Comparison of ENCODE assay signal across 13 cellular contexts in genomic region chr7:65840446-65840845, GRCh38. TPM values are rescaled to one million over a fixed set of nuclear protein-coding genes. Genes with fewer than 3 reads are reported as not detected.
DNase-seq lines count a peak whose midpoint lies in the region; FAIRE-seq and TF ChIP-seq lines count a peak whose summit lies in the region.
"Had no signal": no experiment of that assay in that cellular context is flagged by ENCODE, and none has a peak within 500 bp of the region (broad histone marks: within the 10 kb centered on the region; RNA-seq: fewer than 3 reads in every experiment).

No MANE protein-coding gene starts in this region.

- H2AFZ ChIP-seq in smooth muscle cell (ENCODE audit: low read depth): no peak overlapping the region

- H3K9me3 ChIP-seq in smooth muscle cell (replicated peaks; ENCODE audit: low read depth): no peaks in the 10 kb centered on the region
- H3K9me3 ChIP-seq: tibial nerve had no signal

- no peaks in the 10 kb centered on the region for H3K79me2 ChIP-seq in smooth muscle cell (ENCODE audit: low read depth)

- no peak overlapping the region for H3K4me3 Mint-ChIP-seq in T-helper 1 cell treated with Interleukin-12 subunit alpha and Interleukin-12 subunit beta and Interleukin-4 antibody, amounts not matched to agents 30 μg/mL and 1 μg/mL, for 36 hours
- H3K4me3 Mint-ChIP-seq: activated CD4-positive, alpha-beta T cell treated with anti-CD3 and anti-CD28 coated beads, Interleukin-2, amount 10 ng/mL, durations not matched to agents 7 days and 5 days; brain had no signal

- no peak overlapping the region for H3K27ac ChIP-seq in smooth muscle cell (ENCODE audit: low read depth)
- H3K27ac ChIP-seq: tibial nerve had no signal

- peak overlapping the region; percentile 35 for H3K27ac Mint-ChIP-seq in T-helper 1 cell treated with Interleukin-12 subunit alpha and Interleukin-12 subunit beta and Interleukin-4 antibody, amounts not matched to agents 30 μg/mL and 1 μg/mL, for 36 hours

- no peak for FAIRE-seq in GM19239 (lab: Jason Lieb, UNC)

- no peaks in the 10 kb centered on the region for H3K4me1 ChIP-seq in smooth muscle cell (ENCODE audit: low read depth)
- H3K4me1 ChIP-seq: tibial nerve had no signal

- H3F3A ChIP-seq in smooth muscle cell (ENCODE audit: low read depth): no peaks in the 10 kb centered on the region

- no peak overlapping the region for H3K4me2 ChIP-seq in smooth muscle cell

- no peaks in the 10 kb centered on the region for H3K9me3 Mint-ChIP-seq in T-helper 1 cell treated with Interleukin-12 subunit alpha and Interleukin-12 subunit beta and Interleukin-4 antibody, amounts not matched to agents 30 μg/mL and 1 μg/mL, for 36 hours
- H3K9me3 Mint-ChIP-seq: activated CD4-positive, alpha-beta T cell treated with anti-CD3 and anti-CD28 coated beads, Interleukin-2, amount 10 ng/mL, durations not matched to agents 7 days and 5 days had no signal

- no peaks in the 10 kb centered on the region for H4K20me1 ChIP-seq in smooth muscle cell (ENCODE audit: low read depth)

- no peak for DNase-seq in T-helper 1 cell
- DNase-seq in NCI-H1092 (lab: John Stamatoyannopoulos, UW): peak; percentile 7
- peak; percentile 64 for DNase-seq in epithelial cell of esophagus (ENCODE audit: low read depth)
- DNase-seq in smooth muscle cell (lab: John Stamatoyannopoulos, UW; ENCODE audit: unreplicated experiment): no peak
- no peak for DNase-seq in GM19239 (ENCODE audit: insufficient read length, low spot score)
- no peak for DNase-seq in NCI-H748 (lab: John Stamatoyannopoulos, UW; ENCODE audit: unreplicated experiment)
- no peak for DNase-seq in GOT3 (lab: John Stamatoyannopoulos, UW)
- DNase-seq: ACHN; activated CD4-positive, alpha-beta T cell treated with anti-CD3 and anti-CD28 coated beads, Interleukin-2, amount 10 ng/mL, durations not matched to agents 7 days and 5 days; RPMI8226 had no signal

- no peaks in the 10 kb centered on the region for H3K27me3 Mint-ChIP-seq in T-helper 1 cell treated with Interleukin-12 subunit alpha and Interleukin-12 subunit beta and Interleukin-4 antibody, amounts not matched to agents 30 μg/mL and 1 μg/mL, for 36 hours (ENCODE audit: low read depth)
- H3K27me3 Mint-ChIP-seq: activated CD4-positive, alpha-beta T cell treated with anti-CD3 and anti-CD28 coated beads, Interleukin-2, amount 10 ng/mL, durations not matched to agents 7 days and 5 days; brain had no signal

- H3K36me3 ChIP-seq in smooth muscle cell (ENCODE audit: low read depth): no peaks in the 10 kb centered on the region

- peak; percentile 58 for TF ChIP-seq CTCF in epithelial cell of esophagus (IDR thresholded peaks at IDR 0.05; ENCODE audit: insufficient read depth, low read depth, low read length, missing control alignments)
- peak; percentile 24 for TF ChIP-seq CTCF in smooth muscle cell (IDR thresholded peaks at IDR 0.05; ENCODE audit: borderline replicate concordance, insufficient read depth, poor library complexity, severe bottlenecking)

- H3K27me3 ChIP-seq in smooth muscle cell (ENCODE audit: low read depth): no peaks in the 10 kb centered on the region
- H3K27me3 ChIP-seq: tibial nerve had no signal

- no peak overlapping the region for H3K9ac ChIP-seq in smooth muscle cell (ENCODE audit: low read depth)

- 60% methylated on average over 4 of the region's 4 CpGs for WGBS in smooth muscle cell (ENCODE audit: low lambda C conversion rate)

- H3K4me3 ChIP-seq in epithelial cell of esophagus (ENCODE audit: low read length) (no peak overlapping the region), smooth muscle cell (no peak overlapping the region)
- H3K4me3 ChIP-seq: tibial nerve had no signal

- H3K36me3 Mint-ChIP-seq in T-helper 1 cell treated with Interleukin-12 subunit alpha and Interleukin-12 subunit beta and Interleukin-4 antibody, amounts not matched to agents 30 μg/mL and 1 μg/mL, for 36 hours (ENCODE audit: low read depth): no peaks in the 10 kb centered on the region
- H3K36me3 Mint-ChIP-seq: brain had no signal

- H3K4me1 Mint-ChIP-seq in T-helper 1 cell treated with Interleukin-12 subunit alpha and Interleukin-12 subunit beta and Interleukin-4 antibody, amounts not matched to agents 30 μg/mL and 1 μg/mL, for 36 hours (ENCODE audit: low read depth): no peaks in the 10 kb centered on the region
- H3K4me1 Mint-ChIP-seq: brain had no signal

RNA-seq across cellular contexts. Expression of gene VKORC1L1, which starts 32.4 kb away (rescaled TPM):
- total RNA-seq in smooth muscle cell: 12.3 and 18.0 TPM in 2 replicates
- 11.2 and 12.5 TPM in 2 replicates for polyA plus RNA-seq in smooth muscle cell

Comparison
In these comparisons a context has a peak if more than half of its experiments do, and no peak if none do; other contexts are left out.
1. DNase-seq: peak in NCI-H1092 (single experiment) and epithelial cell of esophagus (single experiment); none in T-helper 1 cell (0 of 5), smooth muscle cell (single experiment), GM19239 (single experiment), NCI-H748 (single experiment) and GOT3 (single experiment).